ENCODE assay signal across 11 cellular contexts in the genomic region with DNA sequence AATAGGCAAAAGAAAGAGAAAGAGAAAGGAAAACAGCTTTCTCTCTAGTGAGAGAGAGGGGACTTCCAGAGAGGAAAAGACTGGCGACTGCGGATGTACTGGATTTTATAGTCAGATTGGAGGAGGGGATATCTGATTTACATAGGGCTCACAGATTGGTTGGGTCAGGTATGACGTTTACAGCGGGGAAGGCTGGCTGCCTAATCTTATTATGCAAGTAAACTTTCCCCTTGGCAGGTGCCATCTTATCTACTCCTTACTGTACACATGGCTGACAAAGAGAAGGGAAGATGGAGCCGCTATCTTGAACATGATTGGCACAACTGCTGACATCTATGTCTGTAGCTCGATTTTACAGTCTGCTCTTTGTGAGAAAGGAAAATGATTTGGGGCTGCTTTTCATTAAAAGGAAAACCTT. TPM values are rescaled to one million over a fixed set of nuclear protein-coding genes. Genes with fewer than 3 reads are reported as not detected.
A peak's percentile ranks its signal among the peaks of the same experiment; 100 is the strongest.
DNase-seq lines count a peak whose midpoint lies in the region; ATAC-seq, FAIRE-seq and TF ChIP-seq lines count a peak whose summit lies in the region.
"Had no signal": no experiment of that assay in that cellular context is flagged by ENCODE, and none has a peak within 500 bp of the region (broad histone marks: within the 10 kb centered on the region; RNA-seq: fewer than 3 reads in every experiment).

No MANE protein-coding gene starts in this region.

- H3K36me3 ChIP-seq in breast epithelium, result no peaks in the 10 kb centered on the region

- no peak for TF ChIP-seq CTCF in breast epithelium (IDR thresholded peaks at IDR 0.05)

- H3K36me3 Mint-ChIP-seq in stimulated activated naive CD8-positive, alpha-beta T cell treated with anti-CD3 and anti-CD28 coated beads, Interleukin-15, Interleukin-2, amounts not matched to agents 100 ng/mL and 50 ng/mL, for 24 hours (ENCODE audit: low read depth), result peaks cover 16% of the 10 kb centered on the region

- FAIRE-seq in frontal cortex (lab: Jason Lieb, UNC), result no peak

- H3K9me3 Mint-ChIP-seq in stimulated activated naive CD8-positive, alpha-beta T cell treated with anti-CD3 and anti-CD28 coated beads, Interleukin-15, Interleukin-2, amounts not matched to agents 100 ng/mL and 50 ng/mL, for 24 hours, result no peaks in the 10 kb centered on the region
- H3K9me3 Mint-ChIP-seq: activated B cell treated with CpG ODN at 0.5 μM for 24 hours, neural crest cell had no signal

- H3K4me1 ChIP-seq in breast epithelium, result no peaks in the 10 kb centered on the region

- intact Hi-C loops in breast epithelium (cut with DNase I; ENCODE audit: low total_unique reads), result no loop called here

- peak overlapping the region in 1 of 3 donors; percentile 21 for H3K4me3 ChIP-seq in breast epithelium

- no peak for ATAC-seq in stimulated activated naive CD8-positive, alpha-beta T cell treated with anti-CD3 and anti-CD28 coated beads, Interleukin-15, Interleukin-2, amounts not matched to agents 100 U/mL and 50 U/mL, for 24 hours

- no peak for DNase-seq in stimulated activated naive CD8-positive, alpha-beta T cell treated with anti-CD3 and anti-CD28 coated beads, Interleukin-15, Interleukin-2, amounts not matched to agents 100 U/mL and 50 U/mL, for 24 hours
- no peak for DNase-seq in frontal cortex (ENCODE audit: low spot score in 2 of 2)
- no peak for DNase-seq in DMS114 treated with DMSO at 0.1 percent for 48 hours (lab: John Stamatoyannopoulos, UW; ENCODE audit: unreplicated experiment)
- no peak for DNase-seq in breast epithelium (ENCODE audit: low spot score in 2 of 2)
- DNase-seq in GM19238 (ENCODE audit: insufficient read length, low spot score), result no peak
- DNase-seq: activated B cell treated with CpG ODN at 0.5 μM for 24 hours had no signal

- peak overlapping the region; percentile 0 for H3K27ac Mint-ChIP-seq in stimulated activated naive CD8-positive, alpha-beta T cell treated with anti-CD3 and anti-CD28 coated beads, Interleukin-15, Interleukin-2, amounts not matched to agents 100 ng/mL and 50 ng/mL, for 24 hours
- H3K27ac Mint-ChIP-seq: activated B cell treated with CpG ODN at 0.5 μM for 24 hours had no signal

- H3K27ac ChIP-seq in cingulate gyrus (ENCODE audit: low read depth, low read length) (peak overlapping the region; percentile 82), layer of hippocampus (ENCODE audit: low read depth, low read length) (peak overlapping the region; percentile 81), breast epithelium (no peak overlapping the region)
- H3K27ac ChIP-seq: KMS-11 had no signal

- no peaks in the 10 kb centered on the region for H3K9me3 ChIP-seq in breast epithelium

- H3K4me3 Mint-ChIP-seq in stimulated activated naive CD8-positive, alpha-beta T cell treated with anti-CD3 and anti-CD28 coated beads, Interleukin-15, Interleukin-2, amounts not matched to agents 100 ng/mL and 50 ng/mL, for 24 hours, result no peak overlapping the region
- H3K4me3 Mint-ChIP-seq: activated B cell treated with CpG ODN at 0.5 μM for 24 hours, neural crest cell had no signal

- H3K27me3 Mint-ChIP-seq in stimulated activated naive CD8-positive, alpha-beta T cell treated with anti-CD3 and anti-CD28 coated beads, Interleukin-15, Interleukin-2, amounts not matched to agents 100 ng/mL and 50 ng/mL, for 24 hours, result no peaks in the 10 kb centered on the region
- H3K27me3 Mint-ChIP-seq: activated B cell treated with CpG ODN at 0.5 μM for 24 hours had no signal

- H3K4me1 Mint-ChIP-seq in stimulated activated naive CD8-positive, alpha-beta T cell treated with anti-CD3 and anti-CD28 coated beads, Interleukin-15, Interleukin-2, amounts not matched to agents 100 ng/mL and 50 ng/mL, for 24 hours (ENCODE audit: low read depth), result peaks cover 77% of the 10 kb centered on the region

- no peak for TF ChIP-seq POLR2A in breast epithelium (IDR thresholded peaks at IDR 0.05)

- H3K27me3 ChIP-seq in layer of hippocampus (ENCODE audit: control insufficient read depth, insufficient read depth, low read length) (no peaks in the 10 kb centered on the region), breast epithelium (no peaks in the 10 kb centered on the region)

RNA-seq across cellular contexts. Expression of gene RBPJ, which starts 25.4 kb away (rescaled TPM):
- total RNA-seq in frontal cortex (77.0 TPM), breast epithelium (100 to 1,000 TPM in 1 of 3 donors, 10 to 100 TPM in 2; 64.9 to 143 (median 88.7) TPM)

Comparison
In these comparisons a context has a peak if more than half of its experiments do, and no peak if none do; other contexts are left out.
1. H3K27ac ChIP-seq: peak in cingulate gyrus (single experiment) and layer of hippocampus (single experiment); none in breast epithelium (0 of 2).